In genomic region chr2:153870308-153870707, GRCh38 we compare ENCODE assay signal across 14 cellular contexts. TPM values are rescaled to one million over a fixed set of nuclear protein-coding genes. Genes with fewer than 3 reads are reported as not detected.
DNase-seq lines count a peak whose midpoint lies in the region; ATAC-seq, FAIRE-seq and TF ChIP-seq lines count a peak whose summit lies in the region.
"Had no signal": no experiment of that assay in that cellular context is flagged by ENCODE, and none has a peak within 500 bp of the region (broad histone marks: within the 10 kb centered on the region; RNA-seq: fewer than 3 reads in every experiment).

No MANE protein-coding gene starts in this region.

- H2AFZ ChIP-seq in Karpas-422 (ENCODE audit: low read length), result no peak overlapping the region
- H2AFZ ChIP-seq in osteoblast (ENCODE audit: low read length), result no peak overlapping the region

- H3K4me1 ChIP-seq in Karpas-422 (ENCODE audit: low read length), result no peaks in the 10 kb centered on the region
- H3K4me1 ChIP-seq in psoas muscle, result no peaks in the 10 kb centered on the region
- H3K4me1 ChIP-seq in osteoblast (ENCODE audit: insufficient read depth, low read length), result no peaks in the 10 kb centered on the region
- H3K4me1 ChIP-seq: SJSA1 had no signal

- ATAC-seq in psoas muscle, result no peak
- ATAC-seq: sciatic nerve had no signal

- FAIRE-seq in H54 (lab: Jason Lieb, UNC), result peak; percentile 45

- TF ChIP-seq POLR2A in H54 (IDR thresholded peaks at IDR 0.05; ENCODE audit: low read depth, low read length), result no peak

- no peak overlapping the region for H3K27ac Mint-ChIP-seq in neural crest cell (ENCODE audit: unreplicated experiment)
- H3K27ac Mint-ChIP-seq: activated CD4-positive, alpha-beta T cell treated with anti-CD3 and anti-CD28 coated beads, Interleukin-2, amount 10 ng/mL, durations not matched to agents 24 days and 14 days; activated naive CD4-positive, alpha-beta T cell treated with anti-CD3 and anti-CD28 coated beads for 36 hours had no signal

- no peaks in the 10 kb centered on the region for H3K9me3 Mint-ChIP-seq in neural crest cell
- H3K9me3 Mint-ChIP-seq: activated CD4-positive, alpha-beta T cell treated with anti-CD3 and anti-CD28 coated beads, Interleukin-2, amount 10 ng/mL, durations not matched to agents 24 days and 14 days had no signal

- no peaks in the 10 kb centered on the region for H3K36me3 Mint-ChIP-seq in neural crest cell (ENCODE audit: low read depth)

- H3K4me1 Mint-ChIP-seq in neural crest cell, result peaks cover 24% of the 10 kb centered on the region
- H3K4me1 Mint-ChIP-seq: activated CD4-positive, alpha-beta T cell treated with anti-CD3 and anti-CD28 coated beads, Interleukin-2, amount 10 ng/mL, durations not matched to agents 24 days and 14 days had no signal

- H3K4me3 ChIP-seq in Karpas-422 (ENCODE audit: low read length), result no peak overlapping the region
- no peak overlapping the region for H3K4me3 ChIP-seq in psoas muscle
- H3K4me3 ChIP-seq in osteoblast (ENCODE audit: insufficient read depth, low read length), result no peak overlapping the region
- H3K4me3 ChIP-seq: coronary artery, SJSA1, upper lobe of left lung had no signal

- H3K9me2 ChIP-seq in Karpas-422 (replicated peaks; ENCODE audit: insufficient read depth, low read length), result no peaks in the 10 kb centered on the region

- no peaks in the 10 kb centered on the region for H4K20me1 ChIP-seq in Karpas-422 (ENCODE audit: insufficient read depth, low read depth, low read length)
- H4K20me1 ChIP-seq in osteoblast (ENCODE audit: insufficient read depth, low read length), result no peaks in the 10 kb centered on the region

- H3K9me3 ChIP-seq in Karpas-422 (ENCODE audit: low read length) (no peaks in the 10 kb centered on the region; the same call in 1 of the 2 replicates), psoas muscle (no peaks in the 10 kb centered on the region), osteoblast (ENCODE audit: low read depth, low read length) (no peaks in the 10 kb centered on the region)
- H3K9me3 ChIP-seq: SJSA1, upper lobe of left lung had no signal

- peak overlapping the region; percentile 89 for H3K4me3 Mint-ChIP-seq in neural crest cell
- H3K4me3 Mint-ChIP-seq: activated CD4-positive, alpha-beta T cell treated with anti-CD3 and anti-CD28 coated beads, Interleukin-2, amount 10 ng/mL, durations not matched to agents 24 days and 14 days; activated naive CD4-positive, alpha-beta T cell treated with anti-CD3 and anti-CD28 coated beads for 36 hours had no signal

- H3K36me3 ChIP-seq in Karpas-422 (ENCODE audit: insufficient read depth, low read length) (no peaks in the 10 kb centered on the region), psoas muscle (ENCODE audit: insufficient read depth in 1 of 2, low read depth in 1 of 2) (no peaks in the 10 kb centered on the region), osteoblast (ENCODE audit: insufficient read depth, low read length) (no peaks in the 10 kb centered on the region)
- H3K36me3 ChIP-seq: SJSA1, upper lobe of left lung had no signal

- H3K27me3 Mint-ChIP-seq in neural crest cell (ENCODE audit: low read depth), result peaks cover 48% of the 10 kb centered on the region

- no peak overlapping the region for H3K4me2 ChIP-seq in Karpas-422 (ENCODE audit: low read depth, low read length, poor library complexity, severe bottlenecking)
- H3K4me2 ChIP-seq in osteoblast (ENCODE audit: insufficient read depth, low read length), result no peak overlapping the region

- H3K9ac ChIP-seq in Karpas-422 (ENCODE audit: low read length), result no peak overlapping the region

- TF ChIP-seq CTCF in neural crest cell (conservative IDR thresholded peaks at IDR 0.05), result peak; percentile 49
- no peak for TF ChIP-seq CTCF in psoas muscle (IDR thresholded peaks at IDR 0.05)
- no peak for TF ChIP-seq CTCF in osteoblast (IDR thresholded peaks at IDR 0.05; ENCODE audit: extremely low read depth, low read depth, low read length)

- DNase-seq in H54 (ENCODE audit: insufficient read length, low spot score) (no peak), NCI-H345 treated with DMSO at 0.1 percent for 48 hours (lab: John Stamatoyannopoulos, UW; ENCODE audit: unreplicated experiment) (peak; percentile 35), cerebellar cortex (ENCODE audit: low spot score) (peak; percentile 81), neural crest cell (ENCODE audit: low read depth, low spot score) (no peak), Karpas-422 (no peak), psoas muscle (no peak), osteoblast (ENCODE audit: insufficient read length, low spot score, missing footprints) (no peak)
- DNase-seq: activated CD4-positive, alpha-beta T cell treated with anti-CD3 and anti-CD28 coated beads, Interleukin-2, amount 10 ng/mL, durations not matched to agents 24 days and 14 days; activated naive CD4-positive, alpha-beta T cell treated with anti-CD3 and anti-CD28 coated beads for 36 hours; foreskin melanocyte; upper lobe of left lung had no signal

- WGBS in psoas muscle, 3 donors, result 65 to 73% (median 72%) methylated on average over 3 of the region's 3 CpGs

- H3K27ac ChIP-seq in Karpas-422 (ENCODE audit: low read length), result no peak overlapping the region
- H3K27ac ChIP-seq in psoas muscle, result no peak overlapping the region
- no peak overlapping the region for H3K27ac ChIP-seq in osteoblast (ENCODE audit: low read depth, low read length)
- H3K27ac ChIP-seq: coronary artery, SJSA1, upper lobe of left lung had no signal

- no peaks in the 10 kb centered on the region for H3K27me3 ChIP-seq in Karpas-422 (ENCODE audit: low read length)
- peaks cover 19 to 41% (median 19%) of the 10 kb centered on the region in 3 donors for H3K27me3 ChIP-seq in psoas muscle (ENCODE audit: insufficient read depth in 3 of 3, low read length in 2 of 3)
- no peaks in the 10 kb centered on the region for H3K27me3 ChIP-seq in osteoblast (ENCODE audit: insufficient read depth, low read length)
- H3K27me3 ChIP-seq: SJSA1 had no signal

- H3K79me2 ChIP-seq in Karpas-422 (ENCODE audit: low read length) (no peaks in the 10 kb centered on the region), osteoblast (ENCODE audit: insufficient read depth, low read length) (no peaks in the 10 kb centered on the region)

- intact Hi-C loops in psoas muscle (cut with DNase I), result no loop called here

RNA-seq across cellular contexts. Expression of gene GALNT13, which starts 1.4 kb away (rescaled TPM):
- 6.9 and 7.4 TPM in 2 replicates for total RNA-seq in neural crest cell
- not detected in 2 replicates for total RNA-seq in Karpas-422 (2014; rRNA removed; shearing (Covaris generic); ENCODE audit: low replicate concordance)
- total RNA-seq in psoas muscle, result not detected
- under 1 TPM in 1 of 3 donors, not detected in 2; 0.06 TPM for polyA plus RNA-seq in psoas muscle
- total RNA-seq in osteoblast, result under 0.01 and 0.36 TPM in 2 replicates
- total RNA-seq: activated CD4-positive, alpha-beta T cell treated with anti-CD3 and anti-CD28 coated beads, Interleukin-2, amount 10 ng/mL, durations not matched to agents 24 days and 14 days; activated naive CD4-positive, alpha-beta T cell treated with anti-CD3 and anti-CD28 coated beads for 36 hours; SJSA1 had no signal

Comparison
In these comparisons a context has a peak if more than half of its experiments do, and no peak if none do; other contexts are left out.
1. DNase-seq: peak in NCI-H345 treated with DMSO at 0.1 percent for 48 hours (single experiment) and cerebellar cortex (single experiment); none in H54 (single experiment), neural crest cell (single experiment), Karpas-422 (single experiment), psoas muscle (0 of 2) and osteoblast (single experiment).